Comparison of ENCODE assay signal across 8 cellular contexts in genomic region chr17:34146440-34147043, GRCh38.
DNase-seq lines count a peak whose midpoint lies in the region; ATAC-seq and TF ChIP-seq lines count a peak whose summit lies in the region.

No MANE protein-coding gene starts in this region.

- ATAC-seq in CD4-positive, alpha-beta T cell (ENCODE audit: poor library complexity), result peak; percentile 46
- peak; percentile 63 for ATAC-seq in activated naive CD8-positive, alpha-beta T cell treated with anti-CD3 and anti-CD28 coated beads, Interleukin-2, amount 50 U/mL, for 24 hours
- no peak for ATAC-seq in HG03108 (IDR thresholded peaks at IDR 0.05; ENCODE audit: unreplicated experiment)

- no peak overlapping the region for H3K27ac ChIP-seq in CD4-positive, alpha-beta T cell (ENCODE audit: low read depth, low read length)
- H3K27ac ChIP-seq in RWPE1, result no peak overlapping the region

- intact Hi-C loops in CD4-positive, alpha-beta T cell (cut with DNase I, micrococcal nuclease), result loop anchor here (2.0 kb wide), 1 partner anchor 368 kb away; no protein-coding TSS in a partner anchor

- POLR2A ChIA-PET in CD4-positive, alpha-beta T cell (lab: Charles Lee), result no interaction called here
- POLR2A ChIA-PET in RWPE1 (lab: Yijun Ruan, JAX; ENCODE audit: low non-redundant PET), result no interaction called here

- peak; percentile 26 for TF ChIP-seq CTCF in CD4-positive, alpha-beta T cell (IDR thresholded peaks at IDR 0.05)
- TF ChIP-seq CTCF in HFFc6 (IDR thresholded peaks at IDR 0.05), result peak; percentile 22; the same call in 1 of the 2 replicates
- TF ChIP-seq CTCF in RWPE1 (conservative IDR thresholded peaks at IDR 0.05; ENCODE audit: low read depth), result peak; percentile 38

- H3K36me3 Mint-ChIP-seq in CD4-positive, alpha-beta T cell (ENCODE audit: low read depth), result no peaks in the 10 kb centered on the region
- H3K36me3 Mint-ChIP-seq in HFFc6 (ENCODE audit: low read depth), result no peaks in the 10 kb centered on the region
- H3K36me3 Mint-ChIP-seq in activated naive CD8-positive, alpha-beta T cell treated with anti-CD3 and anti-CD28 coated beads, Interleukin-2, amount 50 U/mL, for 24 hours (ENCODE audit: low read depth), result no peaks in the 10 kb centered on the region

- no peaks in the 10 kb centered on the region for H3K4me1 Mint-ChIP-seq in CD4-positive, alpha-beta T cell (ENCODE audit: low read depth)
- H3K4me1 Mint-ChIP-seq in HFFc6 (ENCODE audit: low read depth), result no peaks in the 10 kb centered on the region
- H3K4me1 Mint-ChIP-seq in activated naive CD8-positive, alpha-beta T cell treated with anti-CD3 and anti-CD28 coated beads, Interleukin-2, amount 50 U/mL, for 24 hours, result no peaks in the 10 kb centered on the region

- DNase-seq in CD4-positive, alpha-beta T cell, result peak; percentile 11 to 46 (median 18)
- DNase-seq in HFFc6, result no peak
- peak; percentile 59 for DNase-seq in RWPE1 (ENCODE audit: low spot score)
- DNase-seq in activated naive CD8-positive, alpha-beta T cell treated with anti-CD3 and anti-CD28 coated beads, Interleukin-2, amount 50 U/mL, for 24 hours, result peak; percentile 58
- peak; percentile 69 for DNase-seq in left kidney (ENCODE audit: low read depth, low spot score)
- peak; percentile 6 to 20 for DNase-seq in stimulated activated CD8-positive, alpha-beta memory T cell treated with anti-CD3 and anti-CD28 coated beads, Interleukin-7, amount 100 ng/mL, for 1 hour (ENCODE audit: low read depth in 2 of 2)
- DNase-seq in GM03348 (ENCODE audit: low spot score), result no peak

- CTCF ChIA-PET in CD4-positive, alpha-beta T cell (lab: Charles Lee), result interaction anchor here (1.0 kb wide), 1 partner anchor 10 kb away, joined by 3 read pairs; no protein-coding TSS in a partner anchor
- CTCF ChIA-PET in RWPE1 (lab: Yijun Ruan, JAX), result interaction anchor here (0.6 to 1.8 kb wide), 7 partner anchors 11 to 367 kb away, joined by 3 to 14 read pairs (median 3); no protein-coding TSS in a partner anchor

- H3K9me3 Mint-ChIP-seq in CD4-positive, alpha-beta T cell, result no peaks in the 10 kb centered on the region
- peaks cover 14% of the 10 kb centered on the region; the same call in 1 of the 2 replicates for H3K9me3 Mint-ChIP-seq in HFFc6
- H3K9me3 Mint-ChIP-seq in activated naive CD8-positive, alpha-beta T cell treated with anti-CD3 and anti-CD28 coated beads, Interleukin-2, amount 50 U/mL, for 24 hours, result no peaks in the 10 kb centered on the region

- no peaks in the 10 kb centered on the region for H3K27me3 ChIP-seq in CD4-positive, alpha-beta T cell (ENCODE audit: control insufficient read depth, insufficient read depth, low read length)

- peaks cover 15% of the 10 kb centered on the region for H3K27me3 Mint-ChIP-seq in CD4-positive, alpha-beta T cell
- no peaks in the 10 kb centered on the region; the same call in none of the 2 replicates for H3K27me3 Mint-ChIP-seq in HFFc6 (ENCODE audit: insufficient read depth)
- peaks cover 19% of the 10 kb centered on the region for H3K27me3 Mint-ChIP-seq in activated naive CD8-positive, alpha-beta T cell treated with anti-CD3 and anti-CD28 coated beads, Interleukin-2, amount 50 U/mL, for 24 hours

- no peaks in the 10 kb centered on the region for H3K9me3 ChIP-seq in CD4-positive, alpha-beta T cell (ENCODE audit: control insufficient read depth, low read length)

- no peak overlapping the region for H3K27ac Mint-ChIP-seq in CD4-positive, alpha-beta T cell
- H3K27ac Mint-ChIP-seq in HFFc6, result no peak overlapping the region
- H3K27ac Mint-ChIP-seq in activated naive CD8-positive, alpha-beta T cell treated with anti-CD3 and anti-CD28 coated beads, Interleukin-2, amount 50 U/mL, for 24 hours, result no peak overlapping the region

- no peak overlapping the region for H3K4me3 Mint-ChIP-seq in CD4-positive, alpha-beta T cell
- H3K4me3 Mint-ChIP-seq in HFFc6, result no peak overlapping the region
- H3K4me3 Mint-ChIP-seq in activated naive CD8-positive, alpha-beta T cell treated with anti-CD3 and anti-CD28 coated beads, Interleukin-2, amount 50 U/mL, for 24 hours, result no peak overlapping the region

Comparison
In these comparisons a context has a peak if more than half of its experiments do, and no peak if none do; other contexts are left out.
1. DNase-seq: peak in CD4-positive, alpha-beta T cell (10 of 10), RWPE1 (single experiment), activated naive CD8-positive, alpha-beta T cell treated with anti-CD3 and anti-CD28 coated beads, Interleukin-2, amount 50 U/mL, for 24 hours (single experiment), left kidney (single experiment) and stimulated activated CD8-positive, alpha-beta memory T cell treated with anti-CD3 and anti-CD28 coated beads, Interleukin-7, amount 100 ng/mL, for 1 hour (2 of 2); none in HFFc6 (single experiment) and GM03348 (single experiment).
2. Peak in every context shown above with its lines, with median percentiles within 50 percentile points of each other: CTCF ChIP-seq.